Comparison of ENCODE assay signal across 13 cellular contexts in genomic region chr1:160520999-160521398, GRCh38. TPM values are rescaled to one million over a fixed set of nuclear protein-coding genes. Genes with fewer than 3 reads are reported as not detected.
DNase-seq lines count a peak whose midpoint lies in the region; ATAC-seq and TF ChIP-seq lines count a peak whose summit lies in the region.
"Had no signal": no experiment of that assay in that cellular context is flagged by ENCODE, and none has a peak within 500 bp of the region (broad histone marks: within the 10 kb centered on the region; RNA-seq: fewer than 3 reads in every experiment).

No MANE protein-coding gene starts in this region.

- no peaks in the 10 kb centered on the region for H3K27me3 Mint-ChIP-seq in activated CD8-positive, alpha-beta memory T cell treated with anti-CD3 and anti-CD28 coated beads, Interleukin-2, amount 10 ng/mL, durations not matched to agents 7 days and 5 days

- H3K4me1 ChIP-seq in KMS-11 (ENCODE audit: low read depth, poor library complexity, severe bottlenecking) (no peaks in the 10 kb centered on the region), mammary epithelial cell (ENCODE audit: insufficient read depth, low read length) (peaks cover 10% of the 10 kb centered on the region), stomach (peaks cover 0 to 12% (median 7%) of the 10 kb centered on the region in 4 donors)
- H3K4me1 ChIP-seq: body of pancreas, parathyroid adenoma, tibial artery had no signal

- peak overlapping the region; percentile 88 for H3K4me3 Mint-ChIP-seq in activated CD8-positive, alpha-beta memory T cell treated with anti-CD3 and anti-CD28 coated beads, Interleukin-2, amount 10 ng/mL, durations not matched to agents 7 days and 5 days

- peak; percentile 28 for ATAC-seq in activated CD8-positive, alpha-beta memory T cell treated with anti-CD3 and anti-CD28 coated beads, Interleukin-2, amount 10 ng/mL, durations not matched to agents 7 days and 5 days
- ATAC-seq: body of pancreas had no signal

- H3K79me2 ChIP-seq in KMS-11 (ENCODE audit: insufficient read depth, low read depth) (no peaks in the 10 kb centered on the region), mammary epithelial cell (ENCODE audit: insufficient read depth, low read length) (no peaks in the 10 kb centered on the region)
- H3K79me2 ChIP-seq: parathyroid adenoma had no signal

- in situ Hi-C loops in mammary epithelial cell (cut with MboI; ENCODE audit: low sequenced_read_pairs in 2 of 2) = no loop called here

- peaks cover 73% of the 10 kb centered on the region for H3K4me1 Mint-ChIP-seq in activated CD8-positive, alpha-beta memory T cell treated with anti-CD3 and anti-CD28 coated beads, Interleukin-2, amount 10 ng/mL, durations not matched to agents 7 days and 5 days

- no peak for TF ChIP-seq EP300 in stomach (IDR thresholded peaks at IDR 0.05)

- H3K27me3 ChIP-seq in KMS-11 (ENCODE audit: insufficient read depth, low read depth) = no peaks in the 10 kb centered on the region
- no peaks in the 10 kb centered on the region for H3K27me3 ChIP-seq in mammary epithelial cell (ENCODE audit: insufficient read depth, low read length)
- H3K27me3 ChIP-seq in stomach = no peaks in the 10 kb centered on the region
- H3K27me3 ChIP-seq: body of pancreas, tibial artery had no signal

- H3K4me3 ChIP-seq in KMS-11 (IDR thresholded peaks at IDR 0.05; ENCODE audit: insufficient read depth, low read depth, low read length) = peak overlapping the region; percentile 1
- H3K4me3 ChIP-seq in mammary epithelial cell (replicated peaks in 1 of 3; ENCODE audit: insufficient read depth in 1 of 3, low read depth in 2 of 3, low read length in 3 of 3) = no peak overlapping the region
- H3K4me3 ChIP-seq in stomach = peak overlapping the region in 2 of 4 donors; percentile 16 to 29
- H3K4me3 ChIP-seq: body of pancreas, tibial artery had no signal

- dilution Hi-C loops in mammary epithelial cell (cut with HindIII; ENCODE audit: low sequenced_read_pairs) = no loop called here

- no TSS peak for BruUV-seq in mammary epithelial cell (replicated peaks; lab: Mats Ljungman, UMichigan)

- H2AFZ ChIP-seq in KMS-11 (ENCODE audit: low read depth) = no peak overlapping the region
- H2AFZ ChIP-seq in mammary epithelial cell (ENCODE audit: low read depth, low read length) = peak overlapping the region; percentile 52
- H2AFZ ChIP-seq: parathyroid adenoma had no signal

- H3K27ac ChIP-seq in KMS-11 = no peak overlapping the region
- H3K27ac ChIP-seq in mammary epithelial cell (ENCODE audit: insufficient read depth, low read depth, low read length) = no peak overlapping the region
- H3K27ac ChIP-seq in stomach = peak overlapping the region in 4 of 5 donors; percentile 43 to 73 (median 62)
- H3K27ac ChIP-seq: parathyroid adenoma, tibial artery had no signal

- peak overlapping the region; percentile 96 for H3K27ac Mint-ChIP-seq in activated CD8-positive, alpha-beta memory T cell treated with anti-CD3 and anti-CD28 coated beads, Interleukin-2, amount 10 ng/mL, durations not matched to agents 7 days and 5 days

- H3K9ac ChIP-seq in KMS-11 = no peak overlapping the region
- H3K9ac ChIP-seq in mammary epithelial cell (ENCODE audit: insufficient read depth, low read length) = no peak overlapping the region
- H3K9ac ChIP-seq: parathyroid adenoma had no signal

- H3K4me2 ChIP-seq in KMS-11 = no peak overlapping the region
- H3K4me2 ChIP-seq in mammary epithelial cell (ENCODE audit: insufficient read depth, low read depth, low read length) = peak overlapping the region; percentile 32

- 33% methylated on average over 3 of the region's 3 CpGs for WGBS in mammary epithelial cell (ENCODE audit: low coverage, missing lambda C conversion rate)
- WGBS in stomach, 5 donors = 36 to 50% (median 42%) methylated on average over 3 of the region's 3 CpGs

- peaks cover 41% of the 10 kb centered on the region for H3K36me3 Mint-ChIP-seq in activated CD8-positive, alpha-beta memory T cell treated with anti-CD3 and anti-CD28 coated beads, Interleukin-2, amount 10 ng/mL, durations not matched to agents 7 days and 5 days

- no peak for DNase-seq in activated CD8-positive, alpha-beta memory T cell treated with anti-CD3 and anti-CD28 coated beads, Interleukin-2, amount 10 ng/mL, durations not matched to agents 7 days and 5 days
- DNase-seq in activated CD8-positive, alpha-beta memory T cell treated with anti-CD3 and anti-CD28 coated beads, Interleukin-2, amount 50 U/mL, for 4 hours = no peak
- no peak for DNase-seq in mammary epithelial cell
- no peak for DNase-seq in stomach
- DNase-seq in NCI-H1105 treated with DMSO at 0.1 percent for 48 hours (lab: John Stamatoyannopoulos, UW) = no peak
- no peak for DNase-seq in hypothalamus (lab: John Stamatoyannopoulos, UW)
- DNase-seq in AML-193 (lab: John Stamatoyannopoulos, UW) = no peak
- DNase-seq: activated CD4-positive, alpha-beta T cell treated with anti-CD3 and anti-CD28 coated beads, Interleukin-2, amount 50 U/mL, for 1 hour; body of pancreas; kidney; tibial artery had no signal

- TF ChIP-seq POLR2A in stomach (IDR thresholded peaks at IDR 0.05) = no peak

- H4K20me1 ChIP-seq in KMS-11 (ENCODE audit: insufficient read depth) (no peaks in the 10 kb centered on the region), mammary epithelial cell (ENCODE audit: insufficient read depth, low read length) (no peaks in the 10 kb centered on the region)

- intact Hi-C loops in mammary epithelial cell (cut with micrococcal nuclease) (no loop called here), stomach (cut with DNase I; ENCODE audit: low total_unique reads) (no loop called here)

- H3K36me3 ChIP-seq in KMS-11 (ENCODE audit: insufficient read depth) (no peaks in the 10 kb centered on the region), mammary epithelial cell (ENCODE audit: insufficient read depth, low read length) (no peaks in the 10 kb centered on the region), stomach (no peaks in the 10 kb centered on the region)
- H3K36me3 ChIP-seq: tibial artery had no signal

- TF ChIP-seq CTCF in KMS-11 (conservative IDR thresholded peaks at IDR 0.05; ENCODE audit: low read depth, low read length) = no peak
- TF ChIP-seq CTCF in mammary epithelial cell (conservative IDR thresholded peaks at IDR 0.05 in 1 of 2, IDR thresholded peaks at IDR 0.05 in 1 of 2; ENCODE audit: extremely low read depth in 1 of 2, insufficient read depth in 1 of 2, low read depth in 1 of 2, low read length in 2 of 2) = no peak
- TF ChIP-seq CTCF in stomach (IDR thresholded peaks at IDR 0.05) = no peak

- peaks cover 7% of the 10 kb centered on the region for H3K9me3 Mint-ChIP-seq in activated CD8-positive, alpha-beta memory T cell treated with anti-CD3 and anti-CD28 coated beads, Interleukin-2, amount 10 ng/mL, durations not matched to agents 7 days and 5 days (ENCODE audit: low read depth)

- CTCF ChIA-PET in activated CD8-positive, alpha-beta memory T cell treated with anti-CD3 and anti-CD28 coated beads, Interleukin-2, amount 10 ng/mL, durations not matched to agents 7 days and 5 days (lab: Charles Lee) = interaction anchor here (1.1 to 1.8 kb wide), 5 partner anchors 19 to 87 kb away, joined by 3 to 5 read pairs (median 3); no protein-coding TSS in a partner anchor
- CTCF ChIA-PET in mammary epithelial cell (lab: Charles Lee; ENCODE audit: low non-redundant PET) = no interaction called here

- H3K9me3 ChIP-seq in mammary epithelial cell (replicated peaks; ENCODE audit: insufficient read depth, low read length) (no peaks in the 10 kb centered on the region), stomach (peaks cover 0 to 13% (median 0%) of the 10 kb centered on the region in 4 donors)
- H3K9me3 ChIP-seq: body of pancreas, tibial artery had no signal

RNA-seq across cellular contexts. Expression of gene SLAMF6, which starts 2.1 kb away (rescaled TPM):
- total RNA-seq in activated CD8-positive, alpha-beta memory T cell treated with anti-CD3 and anti-CD28 coated beads, Interleukin-2, amount 10 ng/mL, durations not matched to agents 7 days and 5 days = 10 to 100 TPM; 28.8 to 31.0 TPM
- total RNA-seq in mammary epithelial cell (not detected), stomach (10 to 100 TPM in 2 of 5 donors, 1 to 10 TPM in 1, under 1 TPM in 1, not detected in 1; 0.37 to 18.1 (median 8.1) TPM)
- polyA plus RNA-seq in mammary epithelial cell (not detected), stomach (1 to 10 TPM in 2 of 3 donors, under 1 TPM in 1; 0.19 to 1.1 (median 1.1) TPM)
- not detected for polyA minus RNA-seq in mammary epithelial cell

RNA-seq across cellular contexts. Expression of gene CD84, which starts 58.3 kb away (rescaled TPM):
- total RNA-seq in activated CD8-positive, alpha-beta memory T cell treated with anti-CD3 and anti-CD28 coated beads, Interleukin-2, amount 10 ng/mL, durations not matched to agents 7 days and 5 days = 10 to 100 TPM; 29.9 to 34.6 TPM
- total RNA-seq in mammary epithelial cell (not detected), stomach (1 to 10 TPM; 1.3 to 7.6 (median 2.8) TPM)
- polyA plus RNA-seq in mammary epithelial cell (not detected), stomach (under 1 TPM; 0.23 to 0.75 (median 0.46) TPM)
- not detected for polyA minus RNA-seq in mammary epithelial cell

Comparison
In these comparisons a context has a peak if more than half of its experiments do, and no peak if none do; other contexts are left out.
1. H3K27ac ChIP-seq: peak in stomach (4 of 5); none in KMS-11 (single experiment) and mammary epithelial cell (single experiment).